1 cellular context compared by ENCODE assay signal in genomic region chr10:31483546-31483945, GRCh38.
TF ChIP-seq lines count a peak whose summit lies in the region.

No MANE protein-coding gene starts in this region.

TF ChIP-seq in IMR-90, 13 proteins besides CTCF, POLR2A, EP300 and RAD21 (continued from another document):
- TF ChIP-seq USF2 (IDR thresholded peaks at IDR 0.05; ENCODE audit: low read depth, low read length) = no peak
